1 cellular context compared by ENCODE assay signal in genomic region chr5:39238366-39239105, GRCh38.
TF ChIP-seq lines count a peak whose summit lies in the region.

No MANE protein-coding gene starts in this region.

TF ChIP-seq in GM23338, 12 proteins besides CTCF, POLR2A, EP300 and RAD21 (continued from another document):
- TF ChIP-seq REST (IDR thresholded peaks at IDR 0.05; ENCODE audit: unreplicated experiment) = no peak
- no peak for TF ChIP-seq ZNF114 (CRISPR knock-in tag; IDR thresholded peaks at IDR 0.05)
- no peak for TF ChIP-seq NANOG (IDR thresholded peaks at IDR 0.05; ENCODE audit: borderline replicate concordance)
- TF ChIP-seq EZH2 (IDR thresholded peaks at IDR 0.05; ENCODE audit: low read depth, unreplicated experiment) = no peak
- no peak for TF ChIP-seq ZNF462 (CRISPR knock-in tag; IDR thresholded peaks at IDR 0.05)
- TF ChIP-seq EZH2phosphoT487 (IDR thresholded peaks at IDR 0.05; ENCODE audit: unreplicated experiment) = no peak
- no peak for TF ChIP-seq STAT1 (IDR thresholded peaks at IDR 0.05; ENCODE audit: unreplicated experiment)
- TF ChIP-seq POLR2AphosphoS5 (IDR thresholded peaks at IDR 0.05; ENCODE audit: low read depth) = no peak
- TF ChIP-seq ETS1 (IDR thresholded peaks at IDR 0.05) = no peak
- TF ChIP-seq JUNB (IDR thresholded peaks at IDR 0.05; ENCODE audit: unreplicated experiment) = no peak
TF ChIP-seq in GM23338: peak in this region for 0.
